In genomic region chr14:23379331-23380196, GRCh38 we compare ENCODE assay signal across 7 cellular contexts. TPM values are rescaled to one million over a fixed set of nuclear protein-coding genes. Genes with fewer than 3 reads are reported as not detected.
DNase-seq lines count a peak whose midpoint lies in the region; ATAC-seq, FAIRE-seq and TF ChIP-seq lines count a peak whose summit lies in the region.

No MANE protein-coding gene starts in this region.

- no peak for TF ChIP-seq POLR2A in breast epithelium (IDR thresholded peaks at IDR 0.05)
- TF ChIP-seq POLR2A in HepG2 (IDR thresholded peaks at IDR 0.05; ENCODE audit: insufficient read depth in 1 of 2, low read depth in 2 of 2, low read length in 2 of 2) = no peak

- TF ChIP-seq EP300 in HepG2 (IDR thresholded peaks at IDR 0.05; ENCODE audit: low read depth in 2 of 2, low read length in 2 of 2) = no peak
- no peak for TF ChIP-seq EP300 in HepG2 (CRISPR knock-in tag; IDR thresholded peaks at IDR 0.05; ENCODE audit: borderline replicate concordance)

- H3K9ac ChIP-seq in HepG2 (ENCODE audit: insufficient read depth, low read depth, low read length) = no peak overlapping the region

- H3K9me3 ChIP-seq in breast epithelium = no peaks in the 10 kb centered on the region
- H3K9me3 ChIP-seq in HepG2 (ENCODE audit: low read length) = no peaks in the 10 kb centered on the region

- in situ Hi-C loops in HepG2 (cut with HindIII; ENCODE audit: extremely low pct_ligation_motif_present, low pct_unique_long_range_greater_than_20kb) = loop anchor here (5.0 kb wide), 2 partner anchors 52 to 117 kb away; no protein-coding TSS in a partner anchor

- H3K36me3 ChIP-seq in breast epithelium (no peaks in the 10 kb centered on the region), HepG2 (replicated peaks in 1 of 2; ENCODE audit: control insufficient read depth in 1 of 2, insufficient read depth in 2 of 2, low read length in 2 of 2) (no peaks in the 10 kb centered on the region)

- H3K79me2 ChIP-seq in HepG2 (ENCODE audit: insufficient read depth, low read length) = no peaks in the 10 kb centered on the region

- H3K27me3 ChIP-seq in breast epithelium (no peaks in the 10 kb centered on the region), HepG2 (ENCODE audit: control insufficient read depth in 1 of 2, insufficient read depth in 2 of 2, low read length in 2 of 2) (peaks cover 26 to 90% of the 10 kb centered on the region in 2 experiments)

- H3K4me1 ChIP-seq in breast epithelium = peaks cover 0 to 5% of the 10 kb centered on the region in 2 donors
- H3K4me1 ChIP-seq in HepG2 (ENCODE audit: insufficient read depth, low read length) = no peaks in the 10 kb centered on the region

- H3K27ac ChIP-seq in breast epithelium = no peak overlapping the region
- H3K27ac ChIP-seq in HepG2 (ENCODE audit: extremely low read length, insufficient read depth, low read length) = no peak overlapping the region

- TF ChIP-seq RAD21 in HepG2 (CRISPR knock-in tag; IDR thresholded peaks at IDR 0.05) = peak; percentile 98

- BruUV-seq in HepG2 (replicated peaks; lab: Mats Ljungman, UMichigan) = no TSS peak

- CTCF ChIA-PET in HepG2 (lab: Yijun Ruan, JAX; ENCODE audit: low intra/inter-chr PET ratio, low total read pairs) = interaction anchor here (0.9 to 5.9 kb wide), 7 partner anchors 21 to 259 kb away, joined by 3 to 111 read pairs (median 4); no protein-coding TSS in a partner anchor

- FAIRE-seq in HepG2 (lab: Jason Lieb, UNC) = peak; percentile 72

- H4K20me1 ChIP-seq in HepG2 (ENCODE audit: insufficient read depth, low read length) = no peaks in the 10 kb centered on the region

- POLR2A ChIA-PET in HepG2 (lab: Yijun Ruan, JAX) = interaction anchor here (1.2 to 1.4 kb wide), 5 partner anchors 19 to 73 kb away, joined by 3 to 16 read pairs (median 3); partner anchors contain the start of gene PABPN1

- ATAC-seq in HepG2 = peak; percentile 88
- no peak for ATAC-seq in GM21423 (IDR thresholded peaks at IDR 0.05; ENCODE audit: unreplicated experiment)

- peak; percentile 43 for DNase-seq in NCI-H1092 (lab: John Stamatoyannopoulos, UW)
- peak; percentile 62 to 77 for DNase-seq in breast epithelium (ENCODE audit: low spot score in 2 of 2)
- peak; percentile 66 for DNase-seq in HepG2 (ENCODE audit: low spot score)
- DNase-seq in stimulated activated CD8-positive, alpha-beta memory T cell treated with anti-CD3 and anti-CD28 coated beads, Interleukin-12 subunit alpha, Interleukin-12 subunit beta, amount 100 ng/mL, for 24 hours (ENCODE audit: extremely low read depth) = peak; percentile 22

- peak; percentile 95 for TF ChIP-seq CTCF in GM12872 (IDR thresholded peaks at IDR 0.05; ENCODE audit: insufficient read depth, low read depth, low read length)
- TF ChIP-seq CTCF in WI38 (IDR thresholded peaks at IDR 0.05; ENCODE audit: low read depth, low read length) = peak; percentile 94
- peak; percentile 63 to 96 (median 86) for TF ChIP-seq CTCF in breast epithelium (IDR thresholded peaks at IDR 0.05)
- peak; percentile 100 for TF ChIP-seq CTCF in HepG2 (CRISPR knock-in tag; IDR thresholded peaks at IDR 0.05)

- H3K4me3 ChIP-seq in WI38 (ENCODE audit: low read depth, low read length) (no peak overlapping the region), breast epithelium (no peak overlapping the region), HepG2 (replicated peaks in 1 of 3; ENCODE audit: insufficient read depth in 1 of 3, low read depth in 2 of 3, low read length in 3 of 3) (no peak overlapping the region)

- H3K4me2 ChIP-seq in HepG2 (ENCODE audit: low read depth, low read length) = no peak overlapping the region

- no peak overlapping the region for H2AFZ ChIP-seq in HepG2 (ENCODE audit: low read length)

- 5% methylated on average over 13 of the region's 13 CpGs for WGBS in HepG2 (ENCODE audit: low lambda C conversion rate)

- intact Hi-C loops in breast epithelium (cut with DNase I; ENCODE audit: low total_unique reads) (loop anchor here (5.0 kb wide), 1 partner anchor 52 kb away; no protein-coding TSS in a partner anchor), HepG2 (cut with micrococcal nuclease; ENCODE audit: unreplicated experiment) (loop anchor here (1.0 to 5.0 kb wide), 3 partner anchors 51 to 257 kb away; no protein-coding TSS in a partner anchor)

RNA-seq across cellular contexts. Expression of gene CMTM5, which starts 2.7 kb away (rescaled TPM):
- under 1 TPM in 2 of 3 donors, not detected in 1; 0.64 to 0.88 TPM for total RNA-seq in breast epithelium
- total RNA-seq in HepG2 (2016; rRNA removed; fragmentation: Illumina TruSeq; extraction: Trizol) = not detected in 2 replicates
- total RNA-seq in HepG2 (2016; cell fraction: cytosol; rRNA removed; fragmentation: Illumina TruSeq; extraction: Trizol; ENCODE audit: low read depth) = not detected in 2 replicates
- not detected in 2 replicates for total RNA-seq in HepG2 (2016; cell fraction: insoluble cytoplasmic fraction; rRNA removed; fragmentation: Illumina TruSeq; extraction: Trizol)
- not detected in 2 replicates for total RNA-seq in HepG2 (2016; cell fraction: membrane; rRNA removed; fragmentation: Illumina TruSeq; extraction: Trizol)
- not detected in 2 replicates for total RNA-seq in HepG2 (2016; cell fraction: nucleus; rRNA removed; fragmentation: Illumina TruSeq; extraction: Trizol)
- polyA plus RNA-seq in HepG2 (2011; rRNA removed) = not detected in 2 replicates
- polyA plus RNA-seq in HepG2 (2011; cell fraction: cytosol; rRNA removed) = not detected in 2 replicates
- polyA plus RNA-seq in HepG2 (2011; cell fraction: nucleus; rRNA removed) = not detected in 2 replicates
- not detected in 2 replicates for polyA plus RNA-seq in HepG2 (2012)
- not detected in 2 replicates for polyA plus RNA-seq in HepG2 (2016; cell fraction: cytosol; fragmentation: Illumina TruSeq; extraction: Trizol; ENCODE audit: low read depth)
- polyA plus RNA-seq in HepG2 (2016; cell fraction: insoluble cytoplasmic fraction; fragmentation: Illumina TruSeq; extraction: Trizol; ENCODE audit: low read depth) = not detected in 2 replicates
- not detected in 2 replicates for polyA plus RNA-seq in HepG2 (2016; cell fraction: membrane; fragmentation: Illumina TruSeq; extraction: Trizol; ENCODE audit: low read depth)
- not detected in 2 replicates for polyA plus RNA-seq in HepG2 (2016; cell fraction: nucleus; fragmentation: Illumina TruSeq; extraction: Trizol; ENCODE audit: insufficient read depth, low read depth)
- polyA minus RNA-seq in HepG2 (2011; rRNA and poly(A)+ RNA removed; ENCODE audit: low replicate concordance) = not detected in 2 replicates
- not detected in 2 replicates for polyA minus RNA-seq in HepG2 (2011; cell fraction: cytosol; rRNA and poly(A)+ RNA removed)
- polyA minus RNA-seq in HepG2 (2011; cell fraction: nucleus; rRNA and poly(A)+ RNA removed) = not detected in 2 replicates

RNA-seq across cellular contexts. Expression of gene IL25, which starts 7.0 kb away (rescaled TPM):
- total RNA-seq in breast epithelium (not detected), HepG2 (2016; rRNA removed; fragmentation: Illumina TruSeq; extraction: Trizol) (not detected in 2 replicates)
- not detected in 2 replicates for total RNA-seq in HepG2 (2016; cell fraction: cytosol; rRNA removed; fragmentation: Illumina TruSeq; extraction: Trizol; ENCODE audit: low read depth)
- not detected in 2 replicates for total RNA-seq in HepG2 (2016; cell fraction: insoluble cytoplasmic fraction; rRNA removed; fragmentation: Illumina TruSeq; extraction: Trizol)
- total RNA-seq in HepG2 (2016; cell fraction: membrane; rRNA removed; fragmentation: Illumina TruSeq; extraction: Trizol) = not detected in 2 replicates
- total RNA-seq in HepG2 (2016; cell fraction: nucleus; rRNA removed; fragmentation: Illumina TruSeq; extraction: Trizol) = not detected in 2 replicates
- not detected in 2 replicates for polyA plus RNA-seq in HepG2 (2011; rRNA removed)
- not detected in 2 replicates for polyA plus RNA-seq in HepG2 (2011; cell fraction: cytosol; rRNA removed)
- not detected in 2 replicates for polyA plus RNA-seq in HepG2 (2011; cell fraction: nucleus; rRNA removed)
- not detected in 2 replicates for polyA plus RNA-seq in HepG2 (2012)
- not detected in 2 replicates for polyA plus RNA-seq in HepG2 (2016; cell fraction: cytosol; fragmentation: Illumina TruSeq; extraction: Trizol; ENCODE audit: low read depth)
- polyA plus RNA-seq in HepG2 (2016; cell fraction: insoluble cytoplasmic fraction; fragmentation: Illumina TruSeq; extraction: Trizol; ENCODE audit: low read depth) = not detected in 2 replicates
- polyA plus RNA-seq in HepG2 (2016; cell fraction: membrane; fragmentation: Illumina TruSeq; extraction: Trizol; ENCODE audit: low read depth) = not detected in 2 replicates
- not detected in 2 replicates for polyA plus RNA-seq in HepG2 (2016; cell fraction: nucleus; fragmentation: Illumina TruSeq; extraction: Trizol; ENCODE audit: insufficient read depth, low read depth)
- not detected in 2 replicates for polyA minus RNA-seq in HepG2 (2011; rRNA and poly(A)+ RNA removed; ENCODE audit: low replicate concordance)
- not detected in 2 replicates for polyA minus RNA-seq in HepG2 (2011; cell fraction: cytosol; rRNA and poly(A)+ RNA removed)
- not detected in 2 replicates for polyA minus RNA-seq in HepG2 (2011; cell fraction: nucleus; rRNA and poly(A)+ RNA removed)

RNA-seq across cellular contexts. Expression of gene EFS, which starts 14.6 kb away (rescaled TPM):
- total RNA-seq in breast epithelium = 10 to 100 TPM; 15.7 to 24.6 (median 18.0) TPM
- not detected in 2 replicates for total RNA-seq in HepG2 (2016; rRNA removed; fragmentation: Illumina TruSeq; extraction: Trizol)
- total RNA-seq in HepG2 (2016; cell fraction: cytosol; rRNA removed; fragmentation: Illumina TruSeq; extraction: Trizol; ENCODE audit: low read depth) = not detected in 2 replicates
- total RNA-seq in HepG2 (2016; cell fraction: insoluble cytoplasmic fraction; rRNA removed; fragmentation: Illumina TruSeq; extraction: Trizol) = not detected in 2 replicates
- total RNA-seq in HepG2 (2016; cell fraction: membrane; rRNA removed; fragmentation: Illumina TruSeq; extraction: Trizol) = not detected in 2 replicates
- not detected in 2 replicates for total RNA-seq in HepG2 (2016; cell fraction: nucleus; rRNA removed; fragmentation: Illumina TruSeq; extraction: Trizol)
- not detected in 2 replicates for polyA plus RNA-seq in HepG2 (2011; rRNA removed)
- polyA plus RNA-seq in HepG2 (2011; cell fraction: cytosol; rRNA removed) = 0.03 and 0.04 TPM in 2 replicates
- 0.05 TPM in 2 replicates for polyA plus RNA-seq in HepG2 (2011; cell fraction: nucleus; rRNA removed)
- polyA plus RNA-seq in HepG2 (2012) = not detected in 2 replicates
- not detected in 2 replicates for polyA plus RNA-seq in HepG2 (2016; cell fraction: cytosol; fragmentation: Illumina TruSeq; extraction: Trizol; ENCODE audit: low read depth)
- not detected in 2 replicates for polyA plus RNA-seq in HepG2 (2016; cell fraction: insoluble cytoplasmic fraction; fragmentation: Illumina TruSeq; extraction: Trizol; ENCODE audit: low read depth)
- not detected in 2 replicates for polyA plus RNA-seq in HepG2 (2016; cell fraction: membrane; fragmentation: Illumina TruSeq; extraction: Trizol; ENCODE audit: low read depth)
- not detected in 2 replicates for polyA plus RNA-seq in HepG2 (2016; cell fraction: nucleus; fragmentation: Illumina TruSeq; extraction: Trizol; ENCODE audit: insufficient read depth, low read depth)
- polyA minus RNA-seq in HepG2 (2011; rRNA and poly(A)+ RNA removed; ENCODE audit: low replicate concordance) = not detected in 2 replicates
- not detected in 2 replicates for polyA minus RNA-seq in HepG2 (2011; cell fraction: cytosol; rRNA and poly(A)+ RNA removed)
- not detected in 2 replicates for polyA minus RNA-seq in HepG2 (2011; cell fraction: nucleus; rRNA and poly(A)+ RNA removed)

RNA-seq across cellular contexts. Expression of gene SLC22A17, which starts 26.9 kb away (rescaled TPM):
- total RNA-seq in breast epithelium = 10 to 100 TPM in 2 of 3 donors, 1 to 10 TPM in 1; 6.4 to 53.7 (median 52.1) TPM
- total RNA-seq in HepG2 (2016; rRNA removed; fragmentation: Illumina TruSeq; extraction: Trizol) = 0.48 and 0.95 TPM in 2 replicates
- 0.30 TPM in 1 of 2 replicates, not detected in the other for total RNA-seq in HepG2 (2016; cell fraction: cytosol; rRNA removed; fragmentation: Illumina TruSeq; extraction: Trizol; ENCODE audit: low read depth)
- total RNA-seq in HepG2 (2016; cell fraction: insoluble cytoplasmic fraction; rRNA removed; fragmentation: Illumina TruSeq; extraction: Trizol) = 0.21 and 0.91 TPM in 2 replicates
- total RNA-seq in HepG2 (2016; cell fraction: membrane; rRNA removed; fragmentation: Illumina TruSeq; extraction: Trizol) = 0.12 and 0.31 TPM in 2 replicates
- total RNA-seq in HepG2 (2016; cell fraction: nucleus; rRNA removed; fragmentation: Illumina TruSeq; extraction: Trizol) = 1.2 TPM in 2 replicates
- polyA plus RNA-seq in HepG2 (2011; rRNA removed) = 1.1 and 1.8 TPM in 2 replicates
- 0.69 and 0.98 TPM in 2 replicates for polyA plus RNA-seq in HepG2 (2011; cell fraction: cytosol; rRNA removed)
- polyA plus RNA-seq in HepG2 (2011; cell fraction: nucleus; rRNA removed) = 9.4 and 11.6 TPM in 2 replicates
- polyA plus RNA-seq in HepG2 (2012) = 1.7 and 2.3 TPM in 2 replicates
- polyA plus RNA-seq in HepG2 (2016; cell fraction: cytosol; fragmentation: Illumina TruSeq; extraction: Trizol; ENCODE audit: low read depth) = 0.12 and 0.14 TPM in 2 replicates
- 0.27 and 0.67 TPM in 2 replicates for polyA plus RNA-seq in HepG2 (2016; cell fraction: insoluble cytoplasmic fraction; fragmentation: Illumina TruSeq; extraction: Trizol; ENCODE audit: low read depth)
- 0.16 and 0.19 TPM in 2 replicates for polyA plus RNA-seq in HepG2 (2016; cell fraction: membrane; fragmentation: Illumina TruSeq; extraction: Trizol; ENCODE audit: low read depth)
- polyA plus RNA-seq in HepG2 (2016; cell fraction: nucleus; fragmentation: Illumina TruSeq; extraction: Trizol; ENCODE audit: insufficient read depth, low read depth) = 3.6 and 3.8 TPM in 2 replicates
- polyA minus RNA-seq in HepG2 (2011; rRNA and poly(A)+ RNA removed; ENCODE audit: low replicate concordance) = 3.1 TPM in 1 of 2 replicates, not detected in the other
- polyA minus RNA-seq in HepG2 (2011; cell fraction: cytosol; rRNA and poly(A)+ RNA removed) = 0.59 and 1.5 TPM in 2 replicates
- 0.99 and 1.9 TPM in 2 replicates for polyA minus RNA-seq in HepG2 (2011; cell fraction: nucleus; rRNA and poly(A)+ RNA removed)

RNA-seq across cellular contexts. Expression of gene MYH6, which starts 28.5 kb away (rescaled TPM):
- total RNA-seq in breast epithelium (not detected), HepG2 (2016; rRNA removed; fragmentation: Illumina TruSeq; extraction: Trizol) (not detected in 2 replicates)
- total RNA-seq in HepG2 (2016; cell fraction: cytosol; rRNA removed; fragmentation: Illumina TruSeq; extraction: Trizol; ENCODE audit: low read depth) = not detected in 2 replicates
- not detected in 2 replicates for total RNA-seq in HepG2 (2016; cell fraction: insoluble cytoplasmic fraction; rRNA removed; fragmentation: Illumina TruSeq; extraction: Trizol)
- total RNA-seq in HepG2 (2016; cell fraction: membrane; rRNA removed; fragmentation: Illumina TruSeq; extraction: Trizol) = not detected in 2 replicates
- not detected in 2 replicates for total RNA-seq in HepG2 (2016; cell fraction: nucleus; rRNA removed; fragmentation: Illumina TruSeq; extraction: Trizol)
- 0.01 TPM in 1 of 2 replicates, not detected in the other for polyA plus RNA-seq in HepG2 (2011; rRNA removed)
- not detected in 2 replicates for polyA plus RNA-seq in HepG2 (2011; cell fraction: cytosol; rRNA removed)
- not detected in 2 replicates for polyA plus RNA-seq in HepG2 (2011; cell fraction: nucleus; rRNA removed)
- not detected in 2 replicates for polyA plus RNA-seq in HepG2 (2012)
- polyA plus RNA-seq in HepG2 (2016; cell fraction: cytosol; fragmentation: Illumina TruSeq; extraction: Trizol; ENCODE audit: low read depth) = not detected in 2 replicates
- not detected in 2 replicates for polyA plus RNA-seq in HepG2 (2016; cell fraction: insoluble cytoplasmic fraction; fragmentation: Illumina TruSeq; extraction: Trizol; ENCODE audit: low read depth)
- not detected in 2 replicates for polyA plus RNA-seq in HepG2 (2016; cell fraction: membrane; fragmentation: Illumina TruSeq; extraction: Trizol; ENCODE audit: low read depth)
- polyA plus RNA-seq in HepG2 (2016; cell fraction: nucleus; fragmentation: Illumina TruSeq; extraction: Trizol; ENCODE audit: insufficient read depth, low read depth) = not detected in 2 replicates
- polyA minus RNA-seq in HepG2 (2011; rRNA and poly(A)+ RNA removed; ENCODE audit: low replicate concordance) = not detected in 2 replicates
- not detected in 2 replicates for polyA minus RNA-seq in HepG2 (2011; cell fraction: cytosol; rRNA and poly(A)+ RNA removed)
- polyA minus RNA-seq in HepG2 (2011; cell fraction: nucleus; rRNA and poly(A)+ RNA removed) = not detected in 2 replicates

Comparison
In these comparisons a context has a peak if more than half of its experiments do, and no peak if none do; other contexts are left out.
1. RNA of gene EFS, which starts 14.6 kb away (total RNA-seq): 15.7 to 24.6 TPM in breast epithelium; not detected in HepG2; every median in the first group is over 10 times any median in the second.
2. Peak in every context shown above with its lines, with median percentiles within 50 percentile points of each other: CTCF ChIP-seq and DNase-seq.